9 cellular contexts compared by ENCODE assay signal in the genomic region with DNA sequence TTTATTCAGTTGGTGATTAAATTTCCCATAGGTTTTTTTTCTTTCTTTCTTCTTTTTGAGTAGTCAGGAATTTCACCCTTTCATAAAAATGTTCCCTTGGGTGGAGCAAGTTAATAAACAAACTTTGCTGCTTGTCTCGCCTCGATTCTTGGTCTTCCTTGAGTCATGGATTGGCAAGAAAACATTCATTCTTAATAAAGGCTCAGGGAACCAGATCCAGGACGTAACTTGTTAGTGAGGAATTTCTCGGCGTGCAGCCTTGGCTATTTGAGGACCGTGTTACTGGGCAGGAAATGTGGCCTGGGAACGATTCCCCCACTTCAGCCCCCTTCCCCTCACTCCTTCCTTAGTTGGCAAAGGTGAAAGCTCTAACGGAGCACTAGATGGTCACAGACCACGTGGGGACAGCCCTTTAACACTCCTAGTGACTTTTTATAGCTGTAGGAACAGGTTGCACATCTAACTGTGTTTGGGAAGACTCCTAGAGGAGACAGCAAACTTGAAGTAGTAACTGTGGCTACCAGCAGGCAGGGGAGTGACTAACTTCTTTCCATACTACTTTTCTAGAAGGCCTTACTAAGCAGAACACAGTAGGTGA.
A peak's percentile ranks its signal among the peaks of the same experiment; 100 is the strongest.
DNase-seq lines count a peak whose midpoint lies in the region; ATAC-seq and TF ChIP-seq lines count a peak whose summit lies in the region.
"Had no signal": no experiment of that assay in that cellular context is flagged by ENCODE, and none has a peak within 500 bp of the region (broad histone marks: within the 10 kb centered on the region; RNA-seq: fewer than 3 reads in every experiment).

No MANE protein-coding gene starts in this region.

- H3K4me3 Mint-ChIP-seq in HFFc6, result peak overlapping the region; percentile 87; the same call in 1 of the 2 replicates
- no peak overlapping the region for H3K4me3 Mint-ChIP-seq in activated CD4-positive, alpha-beta T cell treated with anti-CD3 and anti-CD28 coated beads for 36 hours

- H3K4me1 Mint-ChIP-seq in HFFc6 (ENCODE audit: low read depth), result peaks cover 78% of the 10 kb centered on the region; the same call in 1 of the 2 replicates
- no peaks in the 10 kb centered on the region for H3K4me1 Mint-ChIP-seq in activated CD4-positive, alpha-beta T cell treated with anti-CD3 and anti-CD28 coated beads for 36 hours

- POLR2A ChIA-PET in activated CD4-positive, alpha-beta T cell treated with anti-CD3 and anti-CD28 coated beads for 36 hours (lab: Charles Lee), result no interaction called here

- H3K36me3 Mint-ChIP-seq in HFFc6 (ENCODE audit: low read depth), result peaks cover 14% of the 10 kb centered on the region; the same call in 1 of the 2 replicates
- H3K36me3 Mint-ChIP-seq in activated CD4-positive, alpha-beta T cell treated with anti-CD3 and anti-CD28 coated beads for 36 hours (ENCODE audit: low read depth), result no peaks in the 10 kb centered on the region

- no peak for ATAC-seq in GM21723 (IDR thresholded peaks at IDR 0.05; ENCODE audit: unreplicated experiment)
- no peak for ATAC-seq in HG02884 (IDR thresholded peaks at IDR 0.05; ENCODE audit: unreplicated experiment)
- ATAC-seq in activated CD4-positive, alpha-beta T cell treated with anti-CD3 and anti-CD28 coated beads for 36 hours, result no peak
- ATAC-seq in GM18511 (IDR thresholded peaks at IDR 0.05; ENCODE audit: unreplicated experiment), result no peak

- intact Hi-C loops in activated CD4-positive, alpha-beta T cell treated with anti-CD3 and anti-CD28 coated beads for 36 hours (cut with DNase I, micrococcal nuclease), result no loop called here

- no peak for TF ChIP-seq CTCF in HFFc6 (IDR thresholded peaks at IDR 0.05)

- peak; percentile 39 for DNase-seq in HFFc6
- DNase-seq in dermis blood vessel endothelial cell, result peak; percentile 62
- DNase-seq in kidney glomerular epithelial cell (lab: John Stamatoyannopoulos, UW), result peak; percentile 19
- peak; percentile 73 for DNase-seq in superior temporal gyrus (ENCODE audit: extremely low spot score)
- DNase-seq in activated CD4-positive, alpha-beta T cell treated with anti-CD3 and anti-CD28 coated beads for 36 hours, result no peak
- DNase-seq: stimulated activated naive CD4-positive, alpha-beta T cell had no signal

- H3K27me3 Mint-ChIP-seq in HFFc6 (ENCODE audit: insufficient read depth), result peaks cover 15% of the 10 kb centered on the region
- peaks cover 35% of the 10 kb centered on the region for H3K27me3 Mint-ChIP-seq in activated CD4-positive, alpha-beta T cell treated with anti-CD3 and anti-CD28 coated beads for 36 hours

- peak overlapping the region; percentile 91 for H3K27ac Mint-ChIP-seq in HFFc6
- H3K27ac Mint-ChIP-seq in activated CD4-positive, alpha-beta T cell treated with anti-CD3 and anti-CD28 coated beads for 36 hours, result no peak overlapping the region

- H3K9me3 Mint-ChIP-seq in HFFc6, result no peaks in the 10 kb centered on the region
- no peaks in the 10 kb centered on the region for H3K9me3 Mint-ChIP-seq in activated CD4-positive, alpha-beta T cell treated with anti-CD3 and anti-CD28 coated beads for 36 hours (ENCODE audit: low read depth)

- CTCF ChIA-PET in activated CD4-positive, alpha-beta T cell treated with anti-CD3 and anti-CD28 coated beads for 36 hours (lab: Charles Lee), result interaction anchor here (0.7 kb wide), 1 partner anchor 411 kb away, joined by 3 read pairs; no protein-coding TSS in a partner anchor
